ENCODE assay signal across 1 cellular context in genomic region chr5:78699565-78700143, GRCh38.
TF ChIP-seq lines count a peak whose summit lies in the region.

No MANE protein-coding gene starts in this region.

TF ChIP-seq in K562, 482 proteins besides CTCF, POLR2A, EP300 and RAD21 (continued from another document and continues in another):
- no peak for TF ChIP-seq ETV5 (CRISPR knock-in tag; IDR thresholded peaks at IDR 0.05; ENCODE audit: low read depth)
- TF ChIP-seq ZHX1 (conservative IDR thresholded peaks at IDR 0.05; ENCODE audit: low read length) = no peak
- no peak for TF ChIP-seq HNRNPH1 (optimal IDR thresholded peaks at IDR 0.05; ENCODE audit: low read depth, low read length)
- TF ChIP-seq ZNF668 (CRISPR knock-in tag; IDR thresholded peaks at IDR 0.05) = no peak
- TF ChIP-seq NR0B1 (IDR thresholded peaks at IDR 0.05; ENCODE audit: partially characterized antibody) = no peak
- no peak for TF ChIP-seq STAT5A (IDR thresholded peaks at IDR 0.05; ENCODE audit: borderline replicate concordance, low read length)
- no peak for TF ChIP-seq ZMIZ1 (IDR thresholded peaks at IDR 0.05; ENCODE audit: low read depth in 2 of 2, low read length in 2 of 2)
- TF ChIP-seq ELF4 (CRISPR knock-in tag; IDR thresholded peaks at IDR 0.05) = no peak
- peak; percentile 58 for TF ChIP-seq ARID1B (IDR thresholded peaks at IDR 0.05)
- no peak for TF ChIP-seq ZNF589 (CRISPR knock-in tag; IDR thresholded peaks at IDR 0.05; ENCODE audit: low read depth)
- TF ChIP-seq PREB (CRISPR knock-in tag; IDR thresholded peaks at IDR 0.05) = no peak
- no peak; the same call in 1 of the 2 replicates for TF ChIP-seq MAX (CRISPR knock-in tag; IDR thresholded peaks at IDR 0.05)
- TF ChIP-seq MXD1 (CRISPR knock-in tag; IDR thresholded peaks at IDR 0.05; ENCODE audit: borderline replicate concordance, poor library complexity, severe bottlenecking) = no peak
- TF ChIP-seq HMGXB4 (CRISPR knock-in tag; IDR thresholded peaks at IDR 0.05) = no peak
- no peak for TF ChIP-seq NCOA2 (IDR thresholded peaks at IDR 0.05; ENCODE audit: partially characterized antibody in 2 of 2)
- TF ChIP-seq SP2 (IDR thresholded peaks at IDR 0.05; ENCODE audit: extremely low read depth, low read depth, low read length, poor library complexity, severe bottlenecking) = no peak
- TF ChIP-seq GTF2B (IDR thresholded peaks at IDR 0.05; ENCODE audit: extremely low read depth, insufficient read length) = no peak
- TF ChIP-seq ZNF77 (CRISPR knock-in tag; IDR thresholded peaks at IDR 0.05) = no peak
- no peak for TF ChIP-seq POLR3A (IDR thresholded peaks at IDR 0.05; ENCODE audit: borderline replicate concordance, extremely low read depth, insufficient read depth, insufficient read length)
- no peak for TF ChIP-seq ZNF699 (CRISPR knock-in tag; IDR thresholded peaks at IDR 0.05; ENCODE audit: insufficient replicate concordance)
- TF ChIP-seq HIVEP1 (CRISPR knock-in tag; IDR thresholded peaks at IDR 0.05) = no peak
- no peak for TF ChIP-seq SAFB2 (IDR thresholded peaks at IDR 0.05; ENCODE audit: borderline replicate concordance, low read depth, low read length, severe bottlenecking)
- TF ChIP-seq E2F5 (CRISPR knock-in tag; IDR thresholded peaks at IDR 0.05) = no peak
- TF ChIP-seq ZFP91 (CRISPR knock-in tag; IDR thresholded peaks at IDR 0.05) = no peak
- TF ChIP-seq ATF2 (CRISPR knock-in tag; IDR thresholded peaks at IDR 0.05) = no peak
- no peak for TF ChIP-seq ZNF707 (CRISPR knock-in tag; conservative IDR thresholded peaks at IDR 0.05)
- no peak for TF ChIP-seq ZSCAN29 (IDR thresholded peaks at IDR 0.05)
- no peak for TF ChIP-seq POLR2AphosphoS5 (IDR thresholded peaks at IDR 0.05; ENCODE audit: control insufficient read depth, insufficient read depth, low read depth, low read length)
- no peak for TF ChIP-seq TAL1 (IDR thresholded peaks at IDR 0.05)
- TF ChIP-seq MYNN (IDR thresholded peaks at IDR 0.05) = no peak
- TF ChIP-seq MYNN (CRISPR knock-in tag; IDR thresholded peaks at IDR 0.05) = no peak
- no peak for TF ChIP-seq ZFP30 (CRISPR knock-in tag; IDR thresholded peaks at IDR 0.05; ENCODE audit: borderline replicate concordance)
- no peak for TF ChIP-seq ZC3H11A (IDR thresholded peaks at IDR 0.05; ENCODE audit: low read depth, low read length)
- no peak for TF ChIP-seq ZNF165 (CRISPR knock-in tag; IDR thresholded peaks at IDR 0.05; ENCODE audit: borderline replicate concordance)
- no peak for TF ChIP-seq CREB3L1 (IDR thresholded peaks at IDR 0.05; ENCODE audit: borderline replicate concordance, low read depth)
- TF ChIP-seq SMARCC2 (IDR thresholded peaks at IDR 0.05; ENCODE audit: low read depth) = peak; percentile 55; the same call in 1 of the 2 replicates
- TF ChIP-seq IRF9 (tag; IDR thresholded peaks at IDR 0.05) = no peak
- no peak for TF ChIP-seq RHOXF2B (CRISPR knock-in tag; conservative IDR thresholded peaks at IDR 0.05)
- no peak for TF ChIP-seq ZFX (CRISPR knock-in tag; IDR thresholded peaks at IDR 0.05)
- TF ChIP-seq ARNT (IDR thresholded peaks at IDR 0.05) = no peak
- TF ChIP-seq ZBTB9 (CRISPR knock-in tag; IDR thresholded peaks at IDR 0.05) = no peak
- TF ChIP-seq CTBP1 (IDR thresholded peaks at IDR 0.05; ENCODE audit: borderline replicate concordance) = peak; percentile 62
